ENCODE assay signal across 1 cellular context in genomic region chr1:6392880-6393399, GRCh38.
TF ChIP-seq lines count a peak whose summit lies in the region.

No MANE protein-coding gene starts in this region.

TF ChIP-seq in K562, 482 proteins besides CTCF, POLR2A, EP300 and RAD21 (continues in another document):
- TF ChIP-seq MEF2D (tag; conservative IDR thresholded peaks at IDR 0.05; ENCODE audit: low read depth) = no peak
- peak; percentile 20; the same call in 1 of the 2 replicates for TF ChIP-seq THAP12 (CRISPR knock-in tag; IDR thresholded peaks at IDR 0.05)
- no peak for TF ChIP-seq NR3C1 (CRISPR knock-in tag; IDR thresholded peaks at IDR 0.05)
- 0 out of 2 replicates have a peak, but pooled peaks have one; percentile 16 for TF ChIP-seq ATF1 (CRISPR knock-in tag; IDR thresholded peaks at IDR 0.05)
- TF ChIP-seq ATF1 (tag; IDR thresholded peaks at IDR 0.05) = no peak
- peak; percentile 13; the same call in 1 of the 2 replicates for TF ChIP-seq SAFB (IDR thresholded peaks at IDR 0.05; ENCODE audit: borderline replicate concordance, low read depth, low read length)
- TF ChIP-seq YY1 (IDR thresholded peaks at IDR 0.05; ENCODE audit: borderline replicate concordance in 1 of 3, control insufficient read depth in 1 of 3, extremely low read depth in 1 of 3, insufficient read depth in 3 of 3, insufficient read length in 1 of 3, insufficient replicate concordance in 2 of 3, low read depth in 1 of 3, low read length in 2 of 3) = peak in 1 of 3 experiments; percentile 34
- 0 out of 2 replicates have a peak, but pooled peaks have one; percentile 2 for TF ChIP-seq SMAD4 (CRISPR knock-in tag; conservative IDR thresholded peaks at IDR 0.05)
- no peak for TF ChIP-seq ATF7 (IDR thresholded peaks at IDR 0.05)
- peak; percentile 28; the same call in 1 of the 2 replicates for TF ChIP-seq KDM2B (CRISPR knock-in tag; IDR thresholded peaks at IDR 0.05)
- no peak for TF ChIP-seq NELFE (IDR thresholded peaks at IDR 0.05; ENCODE audit: insufficient read depth, insufficient read length)
- peak; percentile 82 for TF ChIP-seq POLR2G (IDR thresholded peaks at IDR 0.05; ENCODE audit: low read depth, low read length)
- peak; percentile 95 for TF ChIP-seq SAP30 (IDR thresholded peaks at IDR 0.05; ENCODE audit: borderline replicate concordance, insufficient read depth, low read depth, low read length, poor library complexity, severe bottlenecking)
- TF ChIP-seq NRF1 (conservative IDR thresholded peaks at IDR 0.05 in 1 of 2, IDR thresholded peaks at IDR 0.05 in 1 of 2) = no peak; a peak in 2 of 4 replicates
- TF ChIP-seq CREM (IDR thresholded peaks at IDR 0.05; ENCODE audit: low read depth) = peak; percentile 74; the same call in 1 of the 2 replicates
- TF ChIP-seq TEAD1 (CRISPR knock-in tag; IDR thresholded peaks at IDR 0.05) = 0 out of 4 replicates have a peak, but pooled peaks of 1 of the 2 experiments have one; percentile 24
- no peak for TF ChIP-seq U2AF1 (optimal IDR thresholded peaks at IDR 0.05; ENCODE audit: low read depth, low read length)
- TF ChIP-seq PHF8 (IDR thresholded peaks at IDR 0.05; ENCODE audit: borderline replicate concordance, low read length) = peak; percentile 7; the same call in 1 of the 2 replicates
- peak in 1 of 2 experiments; percentile 51 for TF ChIP-seq E2F6 (IDR thresholded peaks at IDR 0.05; ENCODE audit: borderline replicate concordance in 1 of 2, extremely low read depth in 1 of 2, insufficient read depth in 1 of 2, insufficient read length in 1 of 2, low read depth in 1 of 2, low read length in 1 of 2, poor library complexity in 1 of 2, severe bottlenecking in 1 of 2)
- TF ChIP-seq ARID4B (CRISPR knock-in tag; IDR thresholded peaks at IDR 0.05) = peak; percentile 53; the same call in 1 of the 2 replicates
- TF ChIP-seq RBM39 (optimal IDR thresholded peaks at IDR 0.05; ENCODE audit: low read depth, low read length) = no peak
- TF ChIP-seq RBFOX2 (IDR thresholded peaks at IDR 0.05; ENCODE audit: low read depth, low read length) = 0 out of 2 replicates have a peak, but pooled peaks have one; percentile 63
- TF ChIP-seq SMARCA4 (IDR thresholded peaks at IDR 0.05) = no peak
- no peak for TF ChIP-seq MAFG (tag; conservative IDR thresholded peaks at IDR 0.05)
- TF ChIP-seq ATF2 (CRISPR knock-in tag; IDR thresholded peaks at IDR 0.05) = no peak
- TF ChIP-seq HMGXB4 (CRISPR knock-in tag; IDR thresholded peaks at IDR 0.05) = peak; percentile 18; the same call in 1 of the 2 replicates
- 0 out of 4 replicates have a peak, but pooled peaks of 1 of the 2 experiments have one; percentile 3 for TF ChIP-seq MAZ (CRISPR knock-in tag; conservative IDR thresholded peaks at IDR 0.05 in 1 of 2, IDR thresholded peaks at IDR 0.05 in 1 of 2)
- no peak for TF ChIP-seq CTCFL (IDR thresholded peaks at IDR 0.05; ENCODE audit: borderline replicate concordance, insufficient read depth, low read depth, low read length, poor library complexity, severe bottlenecking)
- no peak for TF ChIP-seq TSC22D4 (tag; IDR thresholded peaks at IDR 0.05)
- peak in 1 of 2 experiments; percentile 74; a peak in 1 of 4 replicates for TF ChIP-seq UBTF (IDR thresholded peaks at IDR 0.05; ENCODE audit: borderline replicate concordance in 1 of 2, low read depth in 2 of 2, low read length in 2 of 2)
- TF ChIP-seq TBP (optimal IDR thresholded peaks at IDR 0.05; ENCODE audit: low read depth, low read length) = peak; percentile 82
- no peak for TF ChIP-seq TEAD4 (IDR thresholded peaks at IDR 0.05; ENCODE audit: low read length)
- TF ChIP-seq TEAD4 (CRISPR knock-in tag; IDR thresholded peaks at IDR 0.05; ENCODE audit: borderline replicate concordance) = no peak
- peak; percentile 6; the same call in 1 of the 2 replicates for TF ChIP-seq RB1 (IDR thresholded peaks at IDR 0.05; ENCODE audit: low read depth)
- TF ChIP-seq GABPB1 (CRISPR knock-in tag; IDR thresholded peaks at IDR 0.05) = peak; percentile 4; the same call in 1 of the 2 replicates
- peak; percentile 30; the same call in 1 of the 2 replicates for TF ChIP-seq NKRF (IDR thresholded peaks at IDR 0.05; ENCODE audit: borderline replicate concordance)
- 0 out of 2 replicates have a peak, but pooled peaks have one; percentile 20 for TF ChIP-seq PHF21A (IDR thresholded peaks at IDR 0.05; ENCODE audit: borderline replicate concordance, low read depth)
- TF ChIP-seq NONO (IDR thresholded peaks at IDR 0.05; ENCODE audit: low read depth in 2 of 2, low read length in 1 of 2) = peak in 1 of 2 experiments; percentile 51; a peak in 1 of 4 replicates
- 0 out of 2 replicates have a peak, but pooled peaks have one; percentile 64 for TF ChIP-seq ZBTB7A (IDR thresholded peaks at IDR 0.05; ENCODE audit: borderline replicate concordance, control insufficient read depth, low read depth, low read length)
- TF ChIP-seq HBP1 (CRISPR knock-in tag; IDR thresholded peaks at IDR 0.05) = peak; percentile 99
